Comparison of ENCODE assay signal across 2 cellular contexts in genomic region chr6:140493470-140493869, GRCh38.
A peak's percentile ranks its signal among the peaks of the same experiment; 100 is the strongest.
DNase-seq lines count a peak whose midpoint lies in the region; ATAC-seq, FAIRE-seq and TF ChIP-seq lines count a peak whose summit lies in the region.
"Not testable (repeated sequence)": the region's sequence is repeated elsewhere in the genome, so short reads cannot be mapped to it uniquely, and the experiment has no call there.

No MANE protein-coding gene starts in this region.

- not testable (repeated sequence) for H3K27ac ChIP-seq in A549; HEK293 (ENCODE audit: extremely low read depth, low read depth, low read length)

- TF ChIP-seq POLR2A in A549 (IDR thresholded peaks at IDR 0.05; ENCODE audit: low read length) = not testable (repeated sequence)

- FAIRE-seq in A549 (lab: Jason Lieb, UNC) = not testable (repeated sequence)

- H3K9me3 ChIP-seq in A549; HEK293 (ENCODE audit: control insufficient read depth, insufficient read depth, low read depth, low read length): not testable (repeated sequence)

- DNase-seq in A549 (ENCODE audit: low read depth in 1 of 2, low spot score in 1 of 2) = not testable (repeated sequence)

- not testable (repeated sequence) for TF ChIP-seq CTCF in A549 (IDR thresholded peaks at IDR 0.05); HEK293 (tag by site-specific recombination; IDR thresholded peaks at IDR 0.05)

- H3K4me1 ChIP-seq in A549; HEK293 (ENCODE audit: control insufficient read depth, insufficient read depth, low read length): not testable (repeated sequence)

- not testable (repeated sequence) for TF ChIP-seq EP300 in A549 (IDR thresholded peaks at IDR 0.05)

- TF ChIP-seq RAD21 in A549 (conservative IDR thresholded peaks at IDR 0.05 in 1 of 2, IDR thresholded peaks at IDR 0.05 in 1 of 2) = not testable (repeated sequence)

- POLR2A ChIA-PET in A549 (lab: Yijun Ruan, JAX); HEK293 (lab: Yijun Ruan, JAX): not testable (repeated sequence)

- ATAC-seq in A549 = not testable (repeated sequence)

- H3K36me3 ChIP-seq in HEK293 (ENCODE audit: control insufficient read depth in 2 of 2, insufficient read depth in 1 of 2, low read length in 2 of 2) = not testable (repeated sequence)

- WGBS in A549 (ENCODE audit: missing lambda C conversion rate) = 82% methylated on average over 4 of the region's 4 CpGs

- not testable (repeated sequence) for H3K4me3 ChIP-seq in A549; HEK293 (ENCODE audit: low read depth, low read length)

- CTCF ChIA-PET in A549 (lab: Yijun Ruan, JAX) = not testable (repeated sequence)
- CTCF ChIA-PET in HEK293 (lab: Yijun Ruan, JAX) = interaction anchor here (0.6 kb wide), 1 partner anchor 52 kb away, joined by 3 read pairs; no protein-coding TSS in a partner anchor

- H3K4me2 ChIP-seq in A549 = not testable (repeated sequence)

TF ChIP-seq in A549, 52 proteins besides CTCF, POLR2A, EP300 and RAD21:
- TF ChIP-seq ZC3H11A (IDR thresholded peaks at IDR 0.05) = peak; percentile 82
TF ChIP-seq in A549: peak in this region for 1; not testable (repeated sequence) for 51.

TF ChIP-seq in HEK293, 187 proteins besides CTCF, POLR2A, EP300 and RAD21 (continues in another document):
- TF ChIP-seq ZXDB (tag by site-specific recombination; IDR thresholded peaks at IDR 0.05) = peak; percentile 71
- peak; percentile 94 for TF ChIP-seq ZNF555 (tag by site-specific recombination; conservative IDR thresholded peaks at IDR 0.05)
- TF ChIP-seq, protein P1, sequence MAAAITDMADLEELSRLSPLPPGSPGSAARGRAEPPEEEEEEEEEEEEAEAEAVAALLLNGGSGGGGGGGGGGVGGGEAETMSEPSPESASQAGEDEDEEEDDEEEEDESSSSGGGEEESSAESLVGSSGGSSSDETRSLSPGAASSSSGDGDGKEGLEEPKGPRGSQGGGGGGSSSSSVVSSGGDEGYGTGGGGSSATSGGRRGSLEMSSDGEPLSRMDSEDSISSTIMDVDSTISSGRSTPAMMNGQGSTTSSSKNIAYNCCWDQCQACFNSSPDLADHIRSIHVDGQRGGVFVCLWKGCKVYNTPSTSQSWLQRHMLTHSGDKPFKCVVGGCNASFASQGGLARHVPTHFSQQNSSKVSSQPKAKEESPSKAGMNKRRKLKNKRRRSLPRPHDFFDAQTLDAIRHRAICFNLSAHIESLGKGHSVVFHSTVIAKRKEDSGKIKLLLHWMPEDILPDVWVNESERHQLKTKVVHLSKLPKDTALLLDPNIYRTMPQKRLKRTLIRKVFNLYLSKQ (tag by site-specific recombination; IDR thresholded peaks at IDR 0.05; ENCODE audit: borderline replicate concordance) = 0 out of 2 replicates have a peak, but pooled peaks have one; percentile 43
- TF ChIP-seq ZNF394 (tag by site-specific recombination; IDR thresholded peaks at IDR 0.05; ENCODE audit: borderline replicate concordance) = peak; percentile 93; the same call in 1 of the 2 replicates
- TF ChIP-seq, protein P2, sequence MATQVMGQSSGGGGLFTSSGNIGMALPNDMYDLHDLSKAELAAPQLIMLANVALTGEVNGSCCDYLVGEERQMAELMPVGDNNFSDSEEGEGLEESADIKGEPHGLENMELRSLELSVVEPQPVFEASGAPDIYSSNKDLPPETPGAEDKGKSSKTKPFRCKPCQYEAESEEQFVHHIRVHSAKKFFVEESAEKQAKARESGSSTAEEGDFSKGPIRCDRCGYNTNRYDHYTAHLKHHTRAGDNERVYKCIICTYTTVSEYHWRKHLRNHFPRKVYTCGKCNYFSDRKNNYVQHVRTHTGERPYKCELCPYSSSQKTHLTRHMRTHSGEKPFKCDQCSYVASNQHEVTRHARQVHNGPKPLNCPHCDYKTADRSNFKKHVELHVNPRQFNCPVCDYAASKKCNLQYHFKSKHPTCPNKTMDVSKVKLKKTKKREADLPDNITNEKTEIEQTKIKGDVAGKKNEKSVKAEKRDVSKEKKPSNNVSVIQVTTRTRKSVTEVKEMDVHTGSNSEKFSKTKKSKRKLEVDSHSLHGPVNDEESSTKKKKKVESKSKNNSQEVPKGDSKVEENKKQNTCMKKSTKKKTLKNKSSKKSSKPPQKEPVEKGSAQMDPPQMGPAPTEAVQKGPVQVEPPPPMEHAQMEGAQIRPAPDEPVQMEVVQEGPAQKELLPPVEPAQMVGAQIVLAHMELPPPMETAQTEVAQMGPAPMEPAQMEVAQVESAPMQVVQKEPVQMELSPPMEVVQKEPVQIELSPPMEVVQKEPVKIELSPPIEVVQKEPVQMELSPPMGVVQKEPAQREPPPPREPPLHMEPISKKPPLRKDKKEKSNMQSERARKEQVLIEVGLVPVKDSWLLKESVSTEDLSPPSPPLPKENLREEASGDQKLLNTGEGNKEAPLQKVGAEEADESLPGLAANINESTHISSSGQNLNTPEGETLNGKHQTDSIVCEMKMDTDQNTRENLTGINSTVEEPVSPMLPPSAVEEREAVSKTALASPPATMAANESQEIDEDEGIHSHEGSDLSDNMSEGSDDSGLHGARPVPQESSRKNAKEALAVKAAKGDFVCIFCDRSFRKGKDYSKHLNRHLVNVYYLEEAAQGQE (tag by site-specific recombination; IDR thresholded peaks at IDR 0.05) = peak; percentile 78
- TF ChIP-seq ZNF292 (tag by site-specific recombination; IDR thresholded peaks at IDR 0.05; ENCODE audit: borderline replicate concordance, low read depth) = 0 out of 2 replicates have a peak, but pooled peaks have one; percentile 79
- TF ChIP-seq ZNF138 (tag by site-specific recombination; IDR thresholded peaks at IDR 0.05; ENCODE audit: borderline replicate concordance) = peak; percentile 90
- 0 out of 2 replicates have a peak, but pooled peaks have one; percentile 27 for TF ChIP-seq ZNF664 (tag by site-specific recombination; IDR thresholded peaks at IDR 0.05)
- TF ChIP-seq ZNF558 (tag by site-specific recombination; IDR thresholded peaks at IDR 0.05) = peak; percentile 77
- peak; percentile 67 for TF ChIP-seq ZNF529 (tag by site-specific recombination; IDR thresholded peaks at IDR 0.05; ENCODE audit: insufficient replicate concordance)
- peak; percentile 93 for TF ChIP-seq ZNF202 (tag by site-specific recombination; IDR thresholded peaks at IDR 0.05; ENCODE audit: borderline replicate concordance)
- TF ChIP-seq, protein P3, sequence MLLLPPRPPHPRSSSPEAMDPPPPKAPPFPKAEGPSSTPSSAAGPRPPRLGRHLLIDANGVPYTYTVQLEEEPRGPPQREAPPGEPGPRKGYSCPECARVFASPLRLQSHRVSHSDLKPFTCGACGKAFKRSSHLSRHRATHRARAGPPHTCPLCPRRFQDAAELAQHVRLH (tag by site-specific recombination; IDR thresholded peaks at IDR 0.05) = peak; percentile 63; the same call in 1 of the 2 replicates
- TF ChIP-seq ZNF560 (tag by site-specific recombination; IDR thresholded peaks at IDR 0.05; ENCODE audit: borderline replicate concordance) = peak; percentile 56; the same call in 1 of the 2 replicates
- TF ChIP-seq ZNF510 (tag by site-specific recombination; IDR thresholded peaks at IDR 0.05; ENCODE audit: insufficient replicate concordance) = peak; percentile 84
- 0 out of 2 replicates have a peak, but pooled peaks have one; percentile 61 for TF ChIP-seq ZNF501 (tag by site-specific recombination; IDR thresholded peaks at IDR 0.05)
- peak; percentile 92 for TF ChIP-seq ZNF140 (tag by site-specific recombination; IDR thresholded peaks at IDR 0.05)
- TF ChIP-seq ZNF433 (tag by site-specific recombination; IDR thresholded peaks at IDR 0.05; ENCODE audit: low read depth) = peak; percentile 86
- peak; percentile 80 for TF ChIP-seq ZBTB8A (tag by site-specific recombination; IDR thresholded peaks at IDR 0.05)
- TF ChIP-seq ZNF19 (tag by site-specific recombination; IDR thresholded peaks at IDR 0.05; ENCODE audit: low read depth) = 0 out of 2 replicates have a peak, but pooled peaks have one; percentile 65
- TF ChIP-seq GLI2 (tag by site-specific recombination; IDR thresholded peaks at IDR 0.05; ENCODE audit: borderline replicate concordance, low read depth) = peak; percentile 17; the same call in 1 of the 2 replicates
- peak; percentile 86 for TF ChIP-seq ZBTB11 (tag by site-specific recombination; conservative IDR thresholded peaks at IDR 0.05; ENCODE audit: low read depth)
- peak; percentile 89 for TF ChIP-seq ZNF266 (tag by site-specific recombination; IDR thresholded peaks at IDR 0.05; ENCODE audit: low read depth)
- TF ChIP-seq ZFP37 (tag by site-specific recombination; IDR thresholded peaks at IDR 0.05) = 0 out of 2 replicates have a peak, but pooled peaks have one; percentile 35
- TF ChIP-seq ZNF354C (tag by site-specific recombination; IDR thresholded peaks at IDR 0.05; ENCODE audit: borderline replicate concordance, low read depth) = 0 out of 2 replicates have a peak, but pooled peaks have one; percentile 67
- peak; percentile 44; the same call in 1 of the 2 replicates for TF ChIP-seq ZNF629 (tag by site-specific recombination; IDR thresholded peaks at IDR 0.05)
